Comparison of ENCODE assay signal across 1 cellular context in the genomic region with DNA sequence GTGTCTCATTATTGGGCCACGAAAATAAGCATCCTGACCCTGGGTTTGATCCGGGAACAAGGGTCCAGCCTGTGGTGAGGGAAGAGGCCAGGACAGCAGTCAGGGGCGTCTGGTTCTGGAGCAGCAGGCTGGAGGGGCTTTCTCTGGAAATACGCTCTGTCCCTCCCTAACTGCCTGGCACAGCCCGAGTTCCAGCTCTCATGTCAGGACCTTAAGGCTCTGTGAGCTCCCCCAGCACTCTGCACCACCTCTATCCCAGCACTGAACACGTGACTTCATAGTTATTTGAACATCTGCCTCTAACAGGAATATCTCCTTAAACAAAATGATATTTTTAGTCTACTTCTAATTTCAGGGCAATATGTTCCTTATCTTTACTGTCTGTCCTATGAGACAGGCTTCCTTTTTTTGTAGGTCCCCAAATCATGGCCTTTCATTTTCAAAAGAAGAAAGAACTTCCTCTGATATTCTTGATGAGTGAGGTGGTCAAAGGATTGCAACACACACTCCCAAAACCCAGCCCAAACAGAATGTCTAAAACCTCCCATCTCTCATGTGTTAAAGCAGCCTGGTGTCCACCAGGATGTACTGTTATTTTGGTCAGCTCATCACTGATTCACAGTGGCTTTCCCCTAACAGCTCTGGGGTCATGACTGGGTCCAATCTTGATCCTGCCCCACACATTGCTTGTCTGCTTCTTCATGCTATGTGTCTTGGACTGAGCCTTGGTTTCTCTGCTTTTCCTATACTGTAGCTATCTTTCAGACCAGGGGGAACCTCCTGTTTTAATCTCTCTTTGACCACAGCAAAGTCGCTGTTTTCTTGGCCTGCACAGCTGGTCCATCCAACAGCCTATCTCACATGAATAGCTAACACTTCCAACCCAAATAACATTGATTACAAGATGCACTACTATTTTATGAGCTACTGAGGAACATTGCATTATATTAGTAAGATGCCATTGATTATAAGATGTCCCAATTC.
TF ChIP-seq lines count a peak whose summit lies in the region.

No MANE protein-coding gene starts in this region.

TF ChIP-seq in HepG2, 621 proteins besides CTCF, POLR2A, EP300 and RAD21:
- TF ChIP-seq, protein P1, sequence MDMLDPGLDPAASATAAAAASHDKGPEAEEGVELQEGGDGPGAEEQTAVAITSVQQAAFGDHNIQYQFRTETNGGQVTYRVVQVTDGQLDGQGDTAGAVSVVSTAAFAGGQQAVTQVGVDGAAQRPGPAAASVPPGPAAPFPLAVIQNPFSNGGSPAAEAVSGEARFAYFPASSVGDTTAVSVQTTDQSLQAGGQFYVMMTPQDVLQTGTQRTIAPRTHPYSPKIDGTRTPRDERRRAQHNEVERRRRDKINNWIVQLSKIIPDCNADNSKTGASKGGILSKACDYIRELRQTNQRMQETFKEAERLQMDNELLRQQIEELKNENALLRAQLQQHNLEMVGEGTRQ (IDR thresholded peaks at IDR 0.05; ENCODE audit: low read depth, low read length): no peak
- TF ChIP-seq, protein P1 (CRISPR knock-in tag; IDR thresholded peaks at IDR 0.05; ENCODE audit: borderline replicate concordance): no peak
- TF ChIP-seq CEBPB (IDR thresholded peaks at IDR 0.05; ENCODE audit: borderline replicate concordance, low read depth, low read length) (peak; percentile 15; the same call in 1 of the 2 replicates), ZNF24 (IDR thresholded peaks at IDR 0.05) (no peak), ZNF383 (CRISPR knock-in tag; IDR thresholded peaks at IDR 0.05; ENCODE audit: borderline replicate concordance) (no peak), NR2F6 (IDR thresholded peaks at IDR 0.05) (no peak), NR2F6 (CRISPR knock-in tag; IDR thresholded peaks at IDR 0.05) (no peak)
- TF ChIP-seq, protein P2, sequence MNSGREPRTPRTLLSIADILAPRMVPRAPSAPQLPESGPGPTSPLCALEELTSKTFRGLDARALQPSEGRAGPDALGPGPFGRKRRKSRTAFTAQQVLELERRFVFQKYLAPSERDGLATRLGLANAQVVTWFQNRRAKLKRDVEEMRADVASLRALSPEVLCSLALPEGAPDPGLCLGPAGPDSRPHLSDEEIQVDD (CRISPR knock-in tag; IDR thresholded peaks at IDR 0.05; ENCODE audit: borderline replicate concordance): no peak
